8 cellular contexts compared by ENCODE assay signal in genomic region chr10:46229144-46229563, GRCh38. TPM values are rescaled to one million over a fixed set of nuclear protein-coding genes. Genes with fewer than 3 reads are reported as not detected.
DNase-seq lines count a peak whose midpoint lies in the region; ATAC-seq and TF ChIP-seq lines count a peak whose summit lies in the region.

No MANE protein-coding gene starts in this region.

- TF ChIP-seq CTCF in HEK293 (tag by site-specific recombination; IDR thresholded peaks at IDR 0.05) (peak; percentile 45), WERI-Rb-1 (IDR thresholded peaks at IDR 0.05; ENCODE audit: low read depth, low read length) (peak; percentile 84), heart right ventricle (IDR thresholded peaks at IDR 0.05) (peak; percentile 23 to 62 (median 42)), thoracic aorta (IDR thresholded peaks at IDR 0.05) (peak; percentile 40), gastrocnemius medialis (IDR thresholded peaks at IDR 0.05 in 4 of 5, conservative IDR thresholded peaks at IDR 0.05 in 1 of 5) (peak in 2 of 5 experiments; percentile 15 to 16)

- CTCF ChIA-PET in HEK293 (lab: Yijun Ruan, JAX), result interaction anchor here (0.6 to 2.9 kb wide), 22 partner anchors 9 to 1271 kb away, joined by 3 to 16 read pairs (median 3); no protein-coding TSS in a partner anchor

- ATAC-seq in heart right ventricle (no peak), thoracic aorta (ENCODE audit: insufficient number of reproducible peaks, low FRiP score, low read depth) (no peak), GM21717 (IDR thresholded peaks at IDR 0.05; ENCODE audit: unreplicated experiment) (no peak), gastrocnemius medialis (no peak), HG03378 (IDR thresholded peaks at IDR 0.05; ENCODE audit: unreplicated experiment) (no peak)

- H3K27ac ChIP-seq in HEK293 (ENCODE audit: extremely low read depth, low read depth, low read length) (no peak overlapping the region), WERI-Rb-1 (no peak overlapping the region), heart right ventricle (no peak overlapping the region), thoracic aorta (no peak overlapping the region), gastrocnemius medialis (no peak overlapping the region)

- H3K27me3 ChIP-seq in WERI-Rb-1 (ENCODE audit: insufficient read depth, low read depth, severe bottlenecking) (no peaks in the 10 kb centered on the region), heart right ventricle (peaks cover 0 to 18% (median 0%) of the 10 kb centered on the region in 7 donors), thoracic aorta (replicated peaks; ENCODE audit: insufficient read depth) (no peaks in the 10 kb centered on the region), gastrocnemius medialis (no peaks in the 10 kb centered on the region)

- POLR2A ChIA-PET in HEK293 (lab: Yijun Ruan, JAX), result no interaction called here

- H3K36me3 ChIP-seq in HEK293 (ENCODE audit: control insufficient read depth in 2 of 2, insufficient read depth in 1 of 2, low read length in 2 of 2) (no peaks in the 10 kb centered on the region), WERI-Rb-1 (no peaks in the 10 kb centered on the region), heart right ventricle (no peaks in the 10 kb centered on the region), thoracic aorta (no peaks in the 10 kb centered on the region), gastrocnemius medialis (no peaks in the 10 kb centered on the region)

- WGBS in heart right ventricle, 2 donors, result 53 to 63% methylated on average over 3 of the region's 3 CpGs

- no peak overlapping the region for H3K4me3 ChIP-seq in HEK293 (ENCODE audit: low read depth, low read length)
- H3K4me3 ChIP-seq in WERI-Rb-1 (ENCODE audit: low read depth, low read length), result no peak overlapping the region
- no peak overlapping the region for H3K4me3 ChIP-seq in heart right ventricle
- H3K4me3 ChIP-seq in thoracic aorta, result no peak overlapping the region
- no peak overlapping the region for H3K4me3 ChIP-seq in gastrocnemius medialis

- TF ChIP-seq POLR2A in gastrocnemius medialis (IDR thresholded peaks at IDR 0.05), result no peak

- in situ Hi-C loops in gastrocnemius medialis (cut with MboI; ENCODE audit: low sequenced_read_pairs in 4 of 4), result loop anchor here in 1 of 4 donors (10.0 kb wide), 1 partner anchor 96 kb away; no protein-coding TSS in a partner anchor

- H3K9me3 ChIP-seq in HEK293 (ENCODE audit: control insufficient read depth, insufficient read depth, low read depth, low read length), result no peaks in the 10 kb centered on the region
- peaks cover 3% of the 10 kb centered on the region for H3K9me3 ChIP-seq in WERI-Rb-1 (ENCODE audit: severe bottlenecking)
- H3K9me3 ChIP-seq in heart right ventricle, result peaks cover 0 to 14% (median 0%) of the 10 kb centered on the region in 11 donors
- H3K9me3 ChIP-seq in thoracic aorta, result no peaks in the 10 kb centered on the region
- no peaks in the 10 kb centered on the region for H3K9me3 ChIP-seq in gastrocnemius medialis

- intact Hi-C loops in heart right ventricle (cut with DNase I) (loop anchor here in 4 of 10 donors (2.0 to 10.0 kb wide), 3 partner anchors 96 to 98 kb away; no protein-coding TSS in a partner anchor), gastrocnemius medialis (cut with DNase I; ENCODE audit: low total_unique reads) (no loop called here)

- peak; percentile 44 for DNase-seq in CD1c-positive myeloid dendritic cell (ENCODE audit: extremely low spot score)
- peak; percentile 44 for DNase-seq in WERI-Rb-1
- DNase-seq in heart right ventricle, result no peak
- DNase-seq in thoracic aorta (ENCODE audit: low spot score), result no peak
- no peak for DNase-seq in gastrocnemius medialis

- H3K4me1 ChIP-seq in HEK293 (ENCODE audit: control insufficient read depth, insufficient read depth, low read length) (no peaks in the 10 kb centered on the region), heart right ventricle (peaks cover 0 to 5% (median 0%) of the 10 kb centered on the region in 9 donors), thoracic aorta (ENCODE audit: control insufficient read depth in 1 of 2, low read depth in 2 of 2) (no peaks in the 10 kb centered on the region), gastrocnemius medialis (no peaks in the 10 kb centered on the region)

TF ChIP-seq in HEK293, 187 proteins besides CTCF, POLR2A, EP300 and RAD21 (continues in another document):
- 0 out of 2 replicates have a peak, but pooled peaks have one; percentile 43 for TF ChIP-seq ZSCAN30 (tag by site-specific recombination; IDR thresholded peaks at IDR 0.05)
- no peak for TF ChIP-seq ZNF791 (tag by site-specific recombination; IDR thresholded peaks at IDR 0.05)
- TF ChIP-seq ZNF558 (tag by site-specific recombination; IDR thresholded peaks at IDR 0.05), result no peak
- TF ChIP-seq ZNF174 (tag by site-specific recombination; IDR thresholded peaks at IDR 0.05), result no peak
- no peak for TF ChIP-seq ZNF707 (tag by site-specific recombination; IDR thresholded peaks at IDR 0.05)
- no peak for TF ChIP-seq RBAK (tag by site-specific recombination; IDR thresholded peaks at IDR 0.05)
- TF ChIP-seq ZSCAN18 (tag by site-specific recombination; IDR thresholded peaks at IDR 0.05), result no peak
- TF ChIP-seq PRDM1 (tag by site-specific recombination; IDR thresholded peaks at IDR 0.05), result no peak
- peak; percentile 50; the same call in 1 of the 2 replicates for TF ChIP-seq GLIS1 (tag by site-specific recombination; IDR thresholded peaks at IDR 0.05)
- no peak for TF ChIP-seq ZNF513 (tag by site-specific recombination; IDR thresholded peaks at IDR 0.05)
- TF ChIP-seq ZNF518A (tag by site-specific recombination; conservative IDR thresholded peaks at IDR 0.05; ENCODE audit: low read depth), result no peak
- TF ChIP-seq ZNF473 (tag by site-specific recombination; IDR thresholded peaks at IDR 0.05), result no peak
- TF ChIP-seq OVOL3 (tag by site-specific recombination; IDR thresholded peaks at IDR 0.05), result no peak
- TF ChIP-seq ZNF530 (tag by site-specific recombination; IDR thresholded peaks at IDR 0.05; ENCODE audit: low read depth), result no peak
- no peak for TF ChIP-seq ZNF600 (tag by site-specific recombination; IDR thresholded peaks at IDR 0.05)

RNA-seq across cellular contexts. Expression of gene ANTXRL, which starts 57.6 kb away (rescaled TPM):
- total RNA-seq in heart right ventricle (1 to 10 TPM in 1 of 10 donors, under 1 TPM in 2, not detected in 7; 0.27 to 1.1 (median 0.49) TPM), thoracic aorta (not detected), gastrocnemius medialis (not detected)
- 1 to 10 TPM in 1 of 2 donors, under 1 TPM in 1; 0.22 to 6.3 TPM for polyA plus RNA-seq in heart right ventricle

Comparison
In these comparisons a context has a peak if more than half of its experiments do, and no peak if none do; other contexts are left out.
1. DNase-seq: peak in CD1c-positive myeloid dendritic cell (single experiment) and WERI-Rb-1 (single experiment); none in heart right ventricle (0 of 2), thoracic aorta (single experiment) and gastrocnemius medialis (0 of 2).